7 cellular contexts compared by ENCODE assay signal in genomic region chr10:121070257-121070656, GRCh38.
DNase-seq lines count a peak whose midpoint lies in the region; ATAC-seq and TF ChIP-seq lines count a peak whose summit lies in the region.

No MANE protein-coding gene starts in this region.

- H3K27me3 Mint-ChIP-seq in natural killer cell treated with Interleukin-12 subunit alpha and Interleukin-12 subunit beta and Interleukin-15 and Interleukin-18, amount 100 ng/mL, for 72 hours, result peaks cover 3 to 19% of the 10 kb centered on the region in 2 donors

- no peak overlapping the region for H3K4me3 Mint-ChIP-seq in natural killer cell treated with Interleukin-12 subunit alpha and Interleukin-12 subunit beta and Interleukin-15 and Interleukin-18, amount 100 ng/mL, for 72 hours

- peaks cover 0 to 53% (median 46%) of the 10 kb centered on the region in 4 donors for H3K4me1 ChIP-seq in sigmoid colon

- no peak for ATAC-seq in natural killer cell treated with Interleukin-12 subunit alpha and Interleukin-12 subunit beta and Interleukin-15 and Interleukin-18, amount 100 ng/mL, for 72 hours
- ATAC-seq in GM19463 (IDR thresholded peaks at IDR 0.05; ENCODE audit: unreplicated experiment), result no peak

- H3K27me3 ChIP-seq in H7 (ENCODE audit: control insufficient read depth, insufficient read depth, low read length) (no peaks in the 10 kb centered on the region), sigmoid colon (no peaks in the 10 kb centered on the region)

- no peak overlapping the region for H3K27ac Mint-ChIP-seq in natural killer cell treated with Interleukin-12 subunit alpha and Interleukin-12 subunit beta and Interleukin-15 and Interleukin-18, amount 100 ng/mL, for 72 hours

- H3K36me3 Mint-ChIP-seq in natural killer cell treated with Interleukin-12 subunit alpha and Interleukin-12 subunit beta and Interleukin-15 and Interleukin-18, amount 100 ng/mL, for 72 hours, result no peaks in the 10 kb centered on the region

- peaks cover 0 to 3% of the 10 kb centered on the region in 2 donors for H3K4me1 Mint-ChIP-seq in natural killer cell treated with Interleukin-12 subunit alpha and Interleukin-12 subunit beta and Interleukin-15 and Interleukin-18, amount 100 ng/mL, for 72 hours (ENCODE audit: low read depth in 2 of 2)

- TF ChIP-seq CTCF in epithelial cell of proximal tubule (conservative IDR thresholded peaks at IDR 0.05; ENCODE audit: low read depth, low read length) (peak; percentile 56), sigmoid colon (IDR thresholded peaks at IDR 0.05) (peak in 2 of 4 experiments; percentile 23 to 31)

- H3K9me3 Mint-ChIP-seq in natural killer cell treated with Interleukin-12 subunit alpha and Interleukin-12 subunit beta and Interleukin-15 and Interleukin-18, amount 100 ng/mL, for 72 hours, result no peaks in the 10 kb centered on the region

- no peak for TF ChIP-seq POLR2A in sigmoid colon (IDR thresholded peaks at IDR 0.05)

- 30 to 50% methylated on average over 3 of the region's 3 CpGs for WGBS in sigmoid colon, 2 donors

- H3K9me3 ChIP-seq in sigmoid colon, result no peaks in the 10 kb centered on the region

- H3K4me3 ChIP-seq in H7 (ENCODE audit: insufficient read depth, low read depth, low read length) (no peak overlapping the region), epithelial cell of proximal tubule (ENCODE audit: low read depth, low read length) (no peak overlapping the region), sigmoid colon (no peak overlapping the region)

- TF ChIP-seq EP300 in sigmoid colon (IDR thresholded peaks at IDR 0.05), result no peak

- intact Hi-C loops in sigmoid colon (cut with DNase I), result loop anchor here (5.0 kb wide), 1 partner anchor 527 kb away; the partner anchor contains the start of gene FGFR2

- DNase-seq in H7, result peak; percentile 64
- DNase-seq in NOMO-1 treated with DMSO at 0.1 percent for 48 hours (lab: John Stamatoyannopoulos, UW; ENCODE audit: unreplicated experiment), result peak; percentile 53
- no peak for DNase-seq in epithelial cell of proximal tubule (ENCODE audit: low read depth)
- DNase-seq in sigmoid colon, result no peak
- no peak for DNase-seq in natural killer cell treated with Interleukin-12 subunit alpha and Interleukin-12 subunit beta and Interleukin-15 and Interleukin-18, amount 100 ng/mL, for 72 hours (ENCODE audit: low spot score)
- DNase-seq in activated T-cell treated with anti-CD3 and anti-CD28 coated beads for 4 hours, result no peak

- no peaks in the 10 kb centered on the region for H3K36me3 ChIP-seq in H7 (replicated peaks; ENCODE audit: control insufficient read depth, insufficient read depth, low read length)
- no peaks in the 10 kb centered on the region for H3K36me3 ChIP-seq in sigmoid colon

- H3K27ac ChIP-seq in sigmoid colon, result peak overlapping the region; percentile 64 to 79 (median 71)

Comparison
In these comparisons a context has a peak if more than half of its experiments do, and no peak if none do; other contexts are left out.
1. DNase-seq: peak in H7 (single experiment) and NOMO-1 treated with DMSO at 0.1 percent for 48 hours (single experiment); none in epithelial cell of proximal tubule (single experiment), sigmoid colon (single experiment), natural killer cell treated with Interleukin-12 subunit alpha and Interleukin-12 subunit beta and Interleukin-15 and Interleukin-18, amount 100 ng/mL, for 72 hours (single experiment) and activated T-cell treated with anti-CD3 and anti-CD28 coated beads for 4 hours (single experiment).